Comparison of ENCODE assay signal across 1 cellular context in genomic region chr6:110567957-110568696, GRCh38.
TF ChIP-seq lines count a peak whose summit lies in the region.

No MANE protein-coding gene starts in this region.

TF ChIP-seq in HepG2, 621 proteins besides CTCF, POLR2A, EP300 and RAD21 (continued from another document):
- TF ChIP-seq, protein P1, sequence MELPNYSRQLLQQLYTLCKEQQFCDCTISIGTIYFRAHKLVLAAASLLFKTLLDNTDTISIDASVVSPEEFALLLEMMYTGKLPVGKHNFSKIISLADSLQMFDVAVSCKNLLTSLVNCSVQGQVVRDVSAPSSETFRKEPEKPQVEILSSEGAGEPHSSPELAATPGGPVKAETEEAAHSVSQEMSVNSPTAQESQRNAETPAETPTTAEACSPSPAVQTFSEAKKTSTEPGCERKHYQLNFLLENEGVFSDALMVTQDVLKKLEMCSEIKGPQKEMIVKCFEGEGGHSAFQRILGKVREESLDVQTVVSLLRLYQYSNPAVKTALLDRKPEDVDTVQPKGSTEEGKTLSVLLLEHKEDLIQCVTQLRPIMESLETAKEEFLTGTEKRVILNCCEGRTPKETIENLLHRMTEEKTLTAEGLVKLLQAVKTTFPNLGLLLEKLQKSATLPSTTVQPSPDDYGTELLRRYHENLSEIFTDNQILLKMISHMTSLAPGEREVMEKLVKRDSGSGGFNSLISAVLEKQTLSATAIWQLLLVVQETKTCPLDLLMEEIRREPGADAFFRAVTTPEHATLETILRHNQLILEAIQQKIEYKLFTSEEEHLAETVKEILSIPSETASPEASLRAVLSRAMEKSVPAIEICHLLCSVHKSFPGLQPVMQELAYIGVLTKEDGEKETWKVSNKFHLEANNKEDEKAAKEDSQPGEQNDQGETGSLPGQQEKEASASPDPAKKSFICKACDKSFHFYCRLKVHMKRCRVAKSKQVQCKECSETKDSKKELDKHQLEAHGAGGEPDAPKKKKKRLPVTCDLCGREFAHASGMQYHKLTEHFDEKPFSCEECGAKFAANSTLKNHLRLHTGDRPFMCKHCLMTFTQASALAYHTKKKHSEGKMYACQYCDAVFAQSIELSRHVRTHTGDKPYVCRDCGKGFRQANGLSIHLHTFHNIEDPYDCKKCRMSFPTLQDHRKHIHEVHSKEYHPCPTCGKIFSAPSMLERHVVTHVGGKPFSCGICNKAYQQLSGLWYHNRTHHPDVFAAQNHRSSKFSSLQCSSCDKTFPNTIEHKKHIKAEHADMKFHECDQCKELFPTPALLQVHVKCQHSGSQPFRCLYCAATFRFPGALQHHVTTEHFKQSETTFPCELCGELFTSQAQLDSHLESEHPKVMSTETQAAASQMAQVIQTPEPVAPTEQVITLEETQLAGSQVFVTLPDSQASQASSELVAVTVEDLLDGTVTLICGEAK (IDR thresholded peaks at IDR 0.05): no peak
- TF ChIP-seq, protein P1 (CRISPR knock-in tag; IDR thresholded peaks at IDR 0.05): peak; percentile 28; the same call in 1 of the 2 replicates
- 0 out of 2 replicates have a peak, but pooled peaks have one; percentile 13 for TF ChIP-seq ZFY (CRISPR knock-in tag; IDR thresholded peaks at IDR 0.05)
- peak; percentile 15; the same call in 1 of the 2 replicates for TF ChIP-seq SALL1 (CRISPR knock-in tag; IDR thresholded peaks at IDR 0.05)
- TF ChIP-seq GPN1 (CRISPR knock-in tag; IDR thresholded peaks at IDR 0.05; ENCODE audit: borderline replicate concordance): no peak
- TF ChIP-seq SP4 (CRISPR knock-in tag; IDR thresholded peaks at IDR 0.05): peak; percentile 41; the same call in 1 of the 2 replicates
- no peak for TF ChIP-seq ZNF20 (CRISPR knock-in tag; IDR thresholded peaks at IDR 0.05)
- TF ChIP-seq NFATC3 (CRISPR knock-in tag; IDR thresholded peaks at IDR 0.05): no peak
- TF ChIP-seq, protein P2, sequence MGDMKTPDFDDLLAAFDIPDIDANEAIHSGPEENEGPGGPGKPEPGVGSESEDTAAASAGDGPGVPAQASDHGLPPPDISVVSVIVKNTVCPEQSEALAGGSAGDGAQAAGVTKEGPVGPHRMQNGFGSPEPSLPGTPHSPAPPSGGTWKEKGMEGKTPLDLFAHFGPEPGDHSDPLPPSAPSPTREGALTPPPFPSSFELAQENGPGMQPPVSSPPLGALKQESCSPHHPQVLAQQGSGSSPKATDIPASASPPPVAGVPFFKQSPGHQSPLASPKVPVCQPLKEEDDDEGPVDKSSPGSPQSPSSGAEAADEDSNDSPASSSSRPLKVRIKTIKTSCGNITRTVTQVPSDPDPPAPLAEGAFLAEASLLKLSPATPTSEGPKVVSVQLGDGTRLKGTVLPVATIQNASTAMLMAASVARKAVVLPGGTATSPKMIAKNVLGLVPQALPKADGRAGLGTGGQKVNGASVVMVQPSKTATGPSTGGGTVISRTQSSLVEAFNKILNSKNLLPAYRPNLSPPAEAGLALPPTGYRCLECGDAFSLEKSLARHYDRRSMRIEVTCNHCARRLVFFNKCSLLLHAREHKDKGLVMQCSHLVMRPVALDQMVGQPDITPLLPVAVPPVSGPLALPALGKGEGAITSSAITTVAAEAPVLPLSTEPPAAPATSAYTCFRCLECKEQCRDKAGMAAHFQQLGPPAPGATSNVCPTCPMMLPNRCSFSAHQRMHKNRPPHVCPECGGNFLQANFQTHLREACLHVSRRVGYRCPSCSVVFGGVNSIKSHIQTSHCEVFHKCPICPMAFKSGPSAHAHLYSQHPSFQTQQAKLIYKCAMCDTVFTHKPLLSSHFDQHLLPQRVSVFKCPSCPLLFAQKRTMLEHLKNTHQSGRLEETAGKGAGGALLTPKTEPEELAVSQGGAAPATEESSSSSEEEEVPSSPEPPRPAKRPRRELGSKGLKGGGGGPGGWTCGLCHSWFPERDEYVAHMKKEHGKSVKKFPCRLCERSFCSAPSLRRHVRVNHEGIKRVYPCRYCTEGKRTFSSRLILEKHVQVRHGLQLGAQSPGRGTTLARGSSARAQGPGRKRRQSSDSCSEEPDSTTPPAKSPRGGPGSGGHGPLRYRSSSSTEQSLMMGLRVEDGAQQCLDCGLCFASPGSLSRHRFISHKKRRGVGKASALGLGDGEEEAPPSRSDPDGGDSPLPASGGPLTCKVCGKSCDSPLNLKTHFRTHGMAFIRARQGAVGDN (CRISPR knock-in tag; IDR thresholded peaks at IDR 0.05): peak; percentile 78
- TF ChIP-seq IRX3 (CRISPR knock-in tag; IDR thresholded peaks at IDR 0.05; ENCODE audit: borderline replicate concordance, low read depth): no peak
- TF ChIP-seq REXO4 (CRISPR knock-in tag; IDR thresholded peaks at IDR 0.05; ENCODE audit: borderline replicate concordance): no peak
- TF ChIP-seq ZNF3 (CRISPR knock-in tag; IDR thresholded peaks at IDR 0.05): no peak
- no peak for TF ChIP-seq AGO2 (optimal IDR thresholded peaks at IDR 0.05; ENCODE audit: low read depth, low read length)
- no peak for TF ChIP-seq ZNF772 (CRISPR knock-in tag; IDR thresholded peaks at IDR 0.05)
- TF ChIP-seq ZNF563 (CRISPR knock-in tag; IDR thresholded peaks at IDR 0.05): no peak
- TF ChIP-seq, protein P3, sequence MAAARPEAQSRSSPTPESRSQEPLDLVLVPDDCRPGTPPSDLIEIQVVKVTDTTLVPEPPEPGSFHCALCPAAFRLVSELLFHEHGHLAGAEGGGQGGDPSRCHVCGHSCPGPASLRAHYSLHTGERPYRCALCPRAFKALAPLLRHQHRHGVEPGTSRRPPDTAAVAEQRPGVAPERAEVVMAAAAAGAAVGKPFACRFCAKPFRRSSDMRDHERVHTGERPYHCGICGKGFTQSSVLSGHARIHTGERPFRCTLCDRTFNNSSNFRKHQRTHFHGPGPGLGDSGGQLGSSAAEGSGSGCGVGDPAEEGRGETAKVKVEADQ (CRISPR knock-in tag; IDR thresholded peaks at IDR 0.05; ENCODE audit: borderline replicate concordance): 0 out of 2 replicates have a peak, but pooled peaks have one; percentile 42
- 0 out of 2 replicates have a peak, but pooled peaks have one; percentile 26 for TF ChIP-seq ZSCAN25 (CRISPR knock-in tag; IDR thresholded peaks at IDR 0.05)
- no peak for TF ChIP-seq ESRRA (CRISPR knock-in tag; IDR thresholded peaks at IDR 0.05; ENCODE audit: low read depth)
